11 cellular contexts compared by ENCODE assay signal in genomic region chr18:67302043-67302442, GRCh38.
DNase-seq lines count a peak whose midpoint lies in the region; ATAC-seq and TF ChIP-seq lines count a peak whose summit lies in the region.
"Had no signal": no experiment of that assay in that cellular context is flagged by ENCODE, and none has a peak within 500 bp of the region (broad histone marks: within the 10 kb centered on the region; RNA-seq: fewer than 3 reads in every experiment).

No MANE protein-coding gene starts in this region.

- H2AFZ ChIP-seq in MM.1S (ENCODE audit: low read length) (peak overlapping the region; percentile 4), mesenchymal stem cell (ENCODE audit: low read depth, low read length) (no peak overlapping the region)

- H3K4me2 ChIP-seq in MM.1S (ENCODE audit: low read depth, low read length): peak overlapping the region; percentile 9; the same call in 1 of the 2 replicates
- H3K4me2 ChIP-seq in mesenchymal stem cell (ENCODE audit: low read length, poor library complexity, severe bottlenecking): no peak overlapping the region

- ATAC-seq in HG02763 (IDR thresholded peaks at IDR 0.05; ENCODE audit: unreplicated experiment): no peak
- ATAC-seq: psoas muscle had no signal

- in situ Hi-C loops in astrocyte of the spinal cord (cut with HindIII; ENCODE audit: low sequenced_read_pairs): no loop called here

- no peaks in the 10 kb centered on the region for H3K9me2 ChIP-seq in MM.1S (replicated peaks; ENCODE audit: insufficient read depth, low read length)

- H3K4me1 ChIP-seq in MM.1S (ENCODE audit: low read length) (no peaks in the 10 kb centered on the region), mesenchymal stem cell (ENCODE audit: control insufficient read depth, insufficient read depth, low read depth, low read length) (peaks cover 2% of the 10 kb centered on the region), adrenal gland (replicated peaks in 1 of 2) (no peaks in the 10 kb centered on the region)
- H3K4me1 ChIP-seq: psoas muscle had no signal

- H3K4ac ChIP-seq in mesenchymal stem cell (ENCODE audit: low read depth in 1 of 2, low read length in 2 of 2): no peak overlapping the region

- H4K8ac ChIP-seq in mesenchymal stem cell (ENCODE audit: low read length): no peak overlapping the region

- no peak overlapping the region for H3K23ac ChIP-seq in mesenchymal stem cell (ENCODE audit: low read length in 2 of 2)

- no peak overlapping the region for H2BK120ac ChIP-seq in mesenchymal stem cell (ENCODE audit: low read depth, low read length)

- no peak overlapping the region for H3K4me3 ChIP-seq in MM.1S (ENCODE audit: low read length)
- H3K4me3 ChIP-seq in astrocyte of the spinal cord (ENCODE audit: low read depth, low read length): no peak overlapping the region
- peak overlapping the region in 1 of 2 experiments; percentile 41 for H3K4me3 ChIP-seq in mesenchymal stem cell (ENCODE audit: insufficient read depth in 1 of 2, low read depth in 1 of 2, low read length in 2 of 2)
- no peak overlapping the region for H3K4me3 ChIP-seq in adrenal gland
- H3K4me3 ChIP-seq: psoas muscle had no signal

- no CpG with 5 or more reads among the region's 1 CpG for WGBS in mesenchymal stem cell
- WGBS in adrenal gland, 4 donors: 25 to 58% (median 47%) methylated on average over 1 of the region's 1 CpG

- H3K79me2 ChIP-seq in MM.1S (ENCODE audit: low read length): no peaks in the 10 kb centered on the region

- H3K9ac ChIP-seq in MM.1S (ENCODE audit: low read length): no peak overlapping the region
- H3K9ac ChIP-seq in mesenchymal stem cell (ENCODE audit: low read length): peak overlapping the region; percentile 66

- TF ChIP-seq CTCF in MM.1S (IDR thresholded peaks at IDR 0.05; ENCODE audit: low read length) (no peak), astrocyte of the spinal cord (IDR thresholded peaks at IDR 0.05; ENCODE audit: low read depth, low read length) (no peak), adrenal gland (IDR thresholded peaks at IDR 0.05) (no peak)

- no peak overlapping the region for H3K14ac ChIP-seq in mesenchymal stem cell (ENCODE audit: low read length in 2 of 2)

- H2AK5ac ChIP-seq in mesenchymal stem cell (ENCODE audit: low read length, severe bottlenecking): no peak overlapping the region

- no peaks in the 10 kb centered on the region for H3K36me3 ChIP-seq in MM.1S (replicated peaks; ENCODE audit: insufficient read depth, low read length)
- H3K36me3 ChIP-seq in mesenchymal stem cell (ENCODE audit: control insufficient read depth in 1 of 2, insufficient read depth in 2 of 2, low read depth in 1 of 2, low read length in 2 of 2): no peaks in the 10 kb centered on the region
- H3K36me3 ChIP-seq in adrenal gland (replicated peaks in 1 of 2): no peaks in the 10 kb centered on the region

- no peak overlapping the region for H2BK15ac ChIP-seq in mesenchymal stem cell (ENCODE audit: low read depth, poor library complexity, severe bottlenecking)

- H4K20me1 ChIP-seq in MM.1S (ENCODE audit: insufficient read depth, low read length): no peaks in the 10 kb centered on the region

- no peak overlapping the region for H3K18ac ChIP-seq in mesenchymal stem cell (ENCODE audit: low read depth in 1 of 2, low read length in 2 of 2)

- no peak overlapping the region for H2BK5ac ChIP-seq in mesenchymal stem cell (ENCODE audit: low read depth, low read length, poor library complexity, severe bottlenecking)

- no peaks in the 10 kb centered on the region for H3F3A ChIP-seq in MM.1S (ENCODE audit: insufficient read depth, low read length)

- H3K9me3 ChIP-seq in MM.1S (replicated peaks; ENCODE audit: insufficient read depth, low read length) (no peaks in the 10 kb centered on the region), mesenchymal stem cell (ENCODE audit: control insufficient read depth, low read length) (no peaks in the 10 kb centered on the region), adrenal gland (replicated peaks in 1 of 3) (no peaks in the 10 kb centered on the region)
- H3K9me3 ChIP-seq: psoas muscle had no signal

- no peak overlapping the region for H4K91ac ChIP-seq in mesenchymal stem cell (ENCODE audit: low read length)

- H2BK12ac ChIP-seq in mesenchymal stem cell (ENCODE audit: low read length in 2 of 2): no peak overlapping the region

- no peak overlapping the region for H3K27ac ChIP-seq in MM.1S (ENCODE audit: low read length)
- H3K27ac ChIP-seq in mesenchymal stem cell (ENCODE audit: low read length, poor library complexity, severe bottlenecking): no peak overlapping the region
- H3K27ac ChIP-seq in adrenal gland: no peak overlapping the region
- H3K27ac ChIP-seq: psoas muscle had no signal

- DNase-seq in EL: peak; percentile 46
- peak; percentile 27 for DNase-seq in MM.1S
- DNase-seq in astrocyte of the spinal cord (ENCODE audit: low read depth, low spot score): peak; percentile 56
- peak; percentile 58 for DNase-seq in mesenchymal stem cell
- no peak for DNase-seq in NCI-H2171 (lab: John Stamatoyannopoulos, UW)
- no peak for DNase-seq in T1000 (lab: John Stamatoyannopoulos, UW)
- no peak for DNase-seq in adrenal gland
- DNase-seq: activated effector memory CD4-positive, alpha-beta T cell treated with anti-CD3 and anti-CD28 coated beads, Interleukin-2, amount 50 U/mL, for 16 hours; NCI-H2081; psoas muscle had no signal

- TF ChIP-seq POLR2A in adrenal gland (IDR thresholded peaks at IDR 0.05): no peak

- intact Hi-C loops in adrenal gland (cut with DNase I): no loop called here

- no peaks in the 10 kb centered on the region for H3K79me1 ChIP-seq in mesenchymal stem cell (replicated peaks; ENCODE audit: low read length, poor library complexity, severe bottlenecking)

- H3K27me3 ChIP-seq in MM.1S (replicated peaks; ENCODE audit: insufficient read depth, low read length): no peaks in the 10 kb centered on the region
- no peaks in the 10 kb centered on the region for H3K27me3 ChIP-seq in mesenchymal stem cell (ENCODE audit: control insufficient read depth in 1 of 2, insufficient read depth in 1 of 2, low read length in 2 of 2)
- H3K27me3 ChIP-seq in adrenal gland: no peaks in the 10 kb centered on the region

Comparison
In these comparisons a context has a peak if more than half of its experiments do, and no peak if none do; other contexts are left out.
1. DNase-seq: peak in EL (single experiment), MM.1S (single experiment), astrocyte of the spinal cord (single experiment) and mesenchymal stem cell (single experiment); none in NCI-H2171 (single experiment), T1000 (single experiment) and adrenal gland (0 of 7).